18 cellular contexts compared by ENCODE assay signal in genomic region chr1:229300099-229300757, GRCh38.
"Had no signal": no experiment of that assay in that cellular context is flagged by ENCODE, and none has a peak within 500 bp of the region (broad histone marks: within the 10 kb centered on the region; RNA-seq: fewer than 3 reads in every experiment).

No MANE protein-coding gene starts in this region.

- H3K27me3 ChIP-seq: brain microvascular endothelial cell, neural progenitor cell had no signal

- H3K9me3 ChIP-seq: psoas muscle had no signal

- H3K4me1 ChIP-seq: neural progenitor cell had no signal

- H3K4me3 ChIP-seq: coronary artery, neural progenitor cell, psoas muscle, skin epidermis had no signal

- H3K9ac ChIP-seq: neural progenitor cell had no signal

- H2AFZ ChIP-seq: neural progenitor cell had no signal

- H3K27ac ChIP-seq: brain microvascular endothelial cell, coronary artery, neural progenitor cell, psoas muscle, skin epidermis had no signal

- H3K4me2 ChIP-seq: neural progenitor cell had no signal

- FAIRE-seq: endometrium, frontal cortex, keratinocyte had no signal

- ATAC-seq: left lobe of liver, psoas muscle, right cardiac atrium had no signal

- DNase-seq: activated CD4-positive, alpha-beta T cell treated with anti-CD3 and anti-CD28 coated beads, Interleukin-2, amount 50 U/mL, for 48 hours; activated naive CD4-positive, alpha-beta T cell treated with anti-CD3 and anti-CD28 coated beads, Interleukin-2, amount 50 U/mL, for 16 hours; activated T-cell treated with anti-CD3 and anti-CD28 coated beads for 4 hours; aorta; brain microvascular endothelial cell; erythroblast; naive B cell; psoas muscle; right cardiac atrium; T-helper 1 cell; T1000 had no signal
